1 cellular context compared by ENCODE assay signal in genomic region chr4:76622126-76622525, GRCh38.
TF ChIP-seq lines count a peak whose summit lies in the region.

No MANE protein-coding gene starts in this region.

TF ChIP-seq in IMR-90, 13 proteins besides CTCF, POLR2A, EP300 and RAD21 (continued from another document):
- TF ChIP-seq ELK1 (IDR thresholded peaks at IDR 0.05; ENCODE audit: borderline replicate concordance, low read depth, low read length), result no peak
